14 cellular contexts compared by ENCODE assay signal in the genomic region with DNA sequence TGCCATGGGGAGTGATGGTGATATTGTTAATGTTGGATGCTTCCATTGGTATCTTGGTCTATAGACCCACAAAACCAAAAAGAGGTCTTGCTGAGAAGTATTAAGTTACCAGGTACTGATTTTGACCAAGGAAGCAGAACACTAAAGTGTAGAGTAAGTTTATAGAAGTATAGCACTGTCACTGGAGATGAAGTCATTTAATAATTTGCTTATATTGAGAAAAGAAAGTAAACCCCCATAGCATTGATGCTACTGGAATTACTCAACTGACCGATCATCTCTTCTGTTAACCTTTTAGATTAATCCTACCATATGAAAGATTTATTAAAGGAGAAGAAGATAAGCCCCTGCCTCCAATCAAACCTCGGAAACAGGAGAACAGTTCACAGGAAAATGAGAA.
A peak's percentile ranks its signal among the peaks of the same experiment; 100 is the strongest.
DNase-seq lines count a peak whose midpoint lies in the region; ATAC-seq, FAIRE-seq and TF ChIP-seq lines count a peak whose summit lies in the region.
"Had no signal": no experiment of that assay in that cellular context is flagged by ENCODE, and none has a peak within 500 bp of the region (broad histone marks: within the 10 kb centered on the region; RNA-seq: fewer than 3 reads in every experiment).

No MANE protein-coding gene starts in this region.

- no peak for DNase-seq in CD4-positive, CD25-positive, alpha-beta regulatory T cell
- no peak for DNase-seq in H54 (ENCODE audit: insufficient read length, low spot score)
- no peak for DNase-seq in ascending aorta (ENCODE audit: low spot score in 2 of 2)
- no peak for DNase-seq in osteoblast (ENCODE audit: insufficient read length, low spot score, missing footprints)
- DNase-seq in midbrain (lab: John Stamatoyannopoulos, UW) = no peak
- DNase-seq in NCI-H2081 (lab: John Stamatoyannopoulos, UW) = no peak
- no peak for DNase-seq in dorsolateral prefrontal cortex
- DNase-seq: caudate nucleus, COR-L47, NCI-H1105, NCI-H510A had no signal

- H3K9me3 Mint-ChIP-seq in CD4-positive, CD25-positive, alpha-beta regulatory T cell = no peaks in the 10 kb centered on the region

- no peak for ATAC-seq in CD4-positive, CD25-positive, alpha-beta regulatory T cell (ENCODE audit: low read depth in 2 of 2)
- ATAC-seq in esophagus mucosa = no peak

- H3K27me3 Mint-ChIP-seq in CD4-positive, CD25-positive, alpha-beta regulatory T cell = no peaks in the 10 kb centered on the region

- no peak overlapping the region for H2AFZ ChIP-seq in osteoblast (ENCODE audit: low read length)

- TF ChIP-seq CTCF in ascending aorta (IDR thresholded peaks at IDR 0.05) (no peak), osteoblast (IDR thresholded peaks at IDR 0.05; ENCODE audit: extremely low read depth, low read depth, low read length) (no peak), dorsolateral prefrontal cortex (IDR thresholded peaks at IDR 0.05 in 54 of 56, conservative IDR thresholded peaks at IDR 0.05 in 2 of 56; ENCODE audit: low read depth in 1 of 56, partially characterized antibody in 56 of 56) (no peak)

- TF ChIP-seq POLR2A in H54 (IDR thresholded peaks at IDR 0.05; ENCODE audit: low read depth, low read length) = no peak

- peak; percentile 30 for FAIRE-seq in H54 (lab: Jason Lieb, UNC)
- FAIRE-seq: RCC 7860 had no signal

- H3K4me2 ChIP-seq in osteoblast (ENCODE audit: insufficient read depth, low read length) = no peak overlapping the region

- peaks cover 32% of the 10 kb centered on the region for H3K79me2 ChIP-seq in osteoblast (ENCODE audit: insufficient read depth, low read length)

- no peaks in the 10 kb centered on the region for H4K20me1 ChIP-seq in osteoblast (ENCODE audit: insufficient read depth, low read length)

- intact Hi-C loops in ascending aorta (cut with DNase I) = no loop called here
- intact Hi-C loops in dorsolateral prefrontal cortex (cut with DNase I) = no loop called here

- peaks cover 68% of the 10 kb centered on the region for H3K4me1 ChIP-seq in CD4-positive, CD25-positive, alpha-beta regulatory T cell (ENCODE audit: control insufficient read depth, insufficient read depth, low read length, poor library complexity, severe bottlenecking)
- H3K4me1 ChIP-seq in ascending aorta (peaks cover 14 to 41% of the 10 kb centered on the region in 2 donors), osteoblast (ENCODE audit: insufficient read depth, low read length) (peaks cover 54% of the 10 kb centered on the region)

- H3K4me3 Mint-ChIP-seq in CD4-positive, CD25-positive, alpha-beta regulatory T cell = peak overlapping the region; percentile 10 to 48 (median 30)

- no peaks in the 10 kb centered on the region for H3K9me3 ChIP-seq in CD4-positive, CD25-positive, alpha-beta regulatory T cell (ENCODE audit: control insufficient read depth in 2 of 2, low read length in 2 of 2)
- H3K9me3 ChIP-seq in ascending aorta (no peaks in the 10 kb centered on the region), osteoblast (ENCODE audit: low read depth, low read length) (no peaks in the 10 kb centered on the region)
- H3K9me3 ChIP-seq: suprapubic skin had no signal

- H3K27me3 ChIP-seq in CD4-positive, CD25-positive, alpha-beta regulatory T cell (ENCODE audit: control insufficient read depth, insufficient read depth, low read length) = no peaks in the 10 kb centered on the region
- H3K27me3 ChIP-seq in ascending aorta = no peaks in the 10 kb centered on the region
- H3K27me3 ChIP-seq in osteoblast (ENCODE audit: insufficient read depth, low read length) = no peaks in the 10 kb centered on the region
- no peaks in the 10 kb centered on the region for H3K27me3 ChIP-seq in dorsolateral prefrontal cortex
- H3K27me3 ChIP-seq: suprapubic skin had no signal

- H3K27ac ChIP-seq in CD4-positive, CD25-positive, alpha-beta regulatory T cell (ENCODE audit: insufficient read depth, low read length, poor library complexity, severe bottlenecking) = peak overlapping the region; percentile 89
- H3K27ac ChIP-seq in ascending aorta = peak overlapping the region; percentile 42 to 85
- H3K27ac ChIP-seq in osteoblast (ENCODE audit: low read depth, low read length) = peak overlapping the region; percentile 90
- peak overlapping the region in 16 of 59 donors; percentile 1 to 79 (median 40) for H3K27ac ChIP-seq in dorsolateral prefrontal cortex

- peaks cover 49% of the 10 kb centered on the region for H3K36me3 Mint-ChIP-seq in CD4-positive, CD25-positive, alpha-beta regulatory T cell

- peak overlapping the region; percentile 83 to 90 (median 83) for H3K27ac Mint-ChIP-seq in CD4-positive, CD25-positive, alpha-beta regulatory T cell

- H3K36me3 ChIP-seq in CD4-positive, CD25-positive, alpha-beta regulatory T cell (ENCODE audit: control insufficient read depth, insufficient read depth, low read length) = peaks cover 52% of the 10 kb centered on the region
- peaks cover 44 to 49% of the 10 kb centered on the region in 2 donors for H3K36me3 ChIP-seq in ascending aorta
- peaks cover 50% of the 10 kb centered on the region for H3K36me3 ChIP-seq in osteoblast (ENCODE audit: insufficient read depth, low read length)

- peaks cover 47 to 93% (median 78%) of the 10 kb centered on the region in 4 donors for H3K4me1 Mint-ChIP-seq in CD4-positive, CD25-positive, alpha-beta regulatory T cell

- H3K4me3 ChIP-seq in CD4-positive, CD25-positive, alpha-beta regulatory T cell (ENCODE audit: low read depth, low read length) = peak overlapping the region; percentile 23
- no peak overlapping the region for H3K4me3 ChIP-seq in ascending aorta
- no peak overlapping the region for H3K4me3 ChIP-seq in osteoblast (ENCODE audit: insufficient read depth, low read length)
- H3K4me3 ChIP-seq in dorsolateral prefrontal cortex = no peak overlapping the region
- H3K4me3 ChIP-seq: suprapubic skin had no signal
